ENCODE assay signal across 16 cellular contexts in the genomic region with DNA sequence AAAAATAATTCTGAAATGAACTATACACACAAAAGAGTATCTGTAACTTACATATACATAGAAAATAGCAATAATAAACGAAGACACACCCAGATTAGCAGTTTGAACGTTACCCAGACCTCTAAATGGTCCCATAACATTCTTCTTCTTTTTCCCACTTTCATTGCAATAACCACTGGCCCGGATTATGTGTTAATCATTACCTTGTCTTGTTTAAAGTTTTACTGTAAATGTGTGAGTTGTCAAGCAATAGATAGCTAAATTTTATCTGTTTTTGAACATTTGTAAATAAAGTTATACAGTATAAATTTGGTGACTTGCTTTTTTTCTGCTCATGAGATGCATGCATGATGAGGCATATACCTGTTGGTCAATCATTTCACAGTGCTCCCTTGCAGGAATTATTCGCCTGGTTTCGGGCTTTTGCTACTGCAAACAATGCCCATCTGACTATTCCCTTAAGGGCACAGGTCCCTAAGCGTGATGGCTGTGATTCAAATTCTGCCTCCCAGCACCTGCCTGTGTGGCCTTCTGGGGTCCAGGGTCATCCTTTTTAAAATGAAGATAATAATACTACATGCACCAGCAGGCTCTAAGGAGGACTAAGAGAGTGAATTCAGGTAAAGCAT.
A peak's percentile ranks its signal among the peaks of the same experiment; 100 is the strongest.
DNase-seq lines count a peak whose midpoint lies in the region; ATAC-seq and TF ChIP-seq lines count a peak whose summit lies in the region.
"Had no signal": no experiment of that assay in that cellular context is flagged by ENCODE, and none has a peak within 500 bp of the region (broad histone marks: within the 10 kb centered on the region; RNA-seq: fewer than 3 reads in every experiment).

No MANE protein-coding gene starts in this region.

- peaks cover 0 to 5% of the 10 kb centered on the region in 2 donors for H3K36me3 Mint-ChIP-seq in activated T-cell treated with anti-CD3 and anti-CD28 coated beads, Interleukin-2, amount 50 U/mL, for 72 hours (ENCODE audit: insufficient read depth in 2 of 2)
- no peaks in the 10 kb centered on the region for H3K36me3 Mint-ChIP-seq in nephron (ENCODE audit: low read depth)
- H3K36me3 Mint-ChIP-seq: IgD-negative memory B cell had no signal

- no peak for ATAC-seq in activated T-cell treated with anti-CD3 and anti-CD28 coated beads, Interleukin-2, amount 50 U/mL, for 72 hours (replicated peaks in 1 of 2)
- ATAC-seq in sciatic nerve = no peak
- ATAC-seq: Panc1 had no signal

- DNase-seq in activated T-cell treated with anti-CD3 and anti-CD28 coated beads, Interleukin-2, amount 50 U/mL, for 72 hours = no peak
- DNase-seq in activated T-cell treated with anti-CD3 and anti-CD28 coated beads for 4 hours = no peak
- peak; percentile 29 for DNase-seq in kidney tubule cell (ENCODE audit: low spot score)
- DNase-seq in GF-D8 (lab: John Stamatoyannopoulos, UW) = no peak
- DNase-seq in middle frontal gyrus (ENCODE audit: extremely low spot score, low spot score) = no peak
- DNase-seq in sciatic nerve (ENCODE audit: low spot score) = no peak
- DNase-seq: AML-193, Calu3, DMS79 treated with DMSO at 0.1 percent for 48 hours, HCEC 1CT, NCI-H2029, NCI-H2171 treated with DMSO at 0.1 percent for 48 hours, NCI-H774 had no signal

- peaks cover 4 to 5% of the 10 kb centered on the region in 2 donors for H3K9me3 Mint-ChIP-seq in activated T-cell treated with anti-CD3 and anti-CD28 coated beads, Interleukin-2, amount 50 U/mL, for 72 hours
- H3K9me3 Mint-ChIP-seq in nephron = peaks cover 5% of the 10 kb centered on the region

- peak overlapping the region; percentile 69 for H3K27ac Mint-ChIP-seq in activated T-cell treated with anti-CD3 and anti-CD28 coated beads, Interleukin-2, amount 50 U/mL, for 72 hours
- H3K27ac Mint-ChIP-seq in nephron = peak overlapping the region; percentile 12 to 86 (median 63)

- no peak for TF ChIP-seq CTCF in nephron (IDR thresholded peaks at IDR 0.05; ENCODE audit: unreplicated experiment in 3 of 3)

- H3K27me3 Mint-ChIP-seq in activated T-cell treated with anti-CD3 and anti-CD28 coated beads, Interleukin-2, amount 50 U/mL, for 72 hours (ENCODE audit: low read depth) = peaks cover 4% of the 10 kb centered on the region
- peaks cover 13% of the 10 kb centered on the region for H3K27me3 Mint-ChIP-seq in nephron (ENCODE audit: low read depth)

- intact Hi-C loops in sciatic nerve (cut with DNase I) = no loop called here

- H3K4me3 Mint-ChIP-seq in activated T-cell treated with anti-CD3 and anti-CD28 coated beads, Interleukin-2, amount 50 U/mL, for 72 hours = no peak overlapping the region
- peak overlapping the region in 1 of 3 experiments; percentile 58 for H3K4me3 Mint-ChIP-seq in nephron
- H3K4me3 Mint-ChIP-seq: IgD-negative memory B cell had no signal

- peaks cover 15% of the 10 kb centered on the region for H3K4me1 Mint-ChIP-seq in activated T-cell treated with anti-CD3 and anti-CD28 coated beads, Interleukin-2, amount 50 U/mL, for 72 hours (ENCODE audit: low read depth)
- H3K4me1 Mint-ChIP-seq in nephron = peaks cover 56% of the 10 kb centered on the region
- H3K4me1 Mint-ChIP-seq: IgD-negative memory B cell had no signal
